Comparison of ENCODE assay signal across 2 cellular contexts in the genomic region with DNA sequence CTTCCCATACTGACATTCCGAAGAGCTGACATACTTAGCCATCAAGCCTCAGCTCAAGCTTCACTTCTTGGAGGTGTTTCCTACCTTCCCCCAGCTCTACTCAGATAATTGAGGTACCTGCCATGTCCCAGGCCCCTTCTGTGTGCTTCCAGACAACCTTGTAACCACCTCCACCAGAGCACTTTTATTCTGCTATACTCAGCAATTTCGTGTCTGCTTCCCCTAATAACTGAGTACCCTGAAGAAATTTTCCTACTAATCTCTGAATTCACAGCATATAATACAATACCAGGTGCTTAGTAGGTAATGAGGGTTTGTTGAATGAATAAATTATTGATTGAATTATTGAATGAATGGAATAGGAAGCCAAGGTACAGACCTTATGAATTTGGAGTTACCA.
A peak's percentile ranks its signal among the peaks of the same experiment; 100 is the strongest.
TF ChIP-seq lines count a peak whose summit lies in the region.

No MANE protein-coding gene starts in this region.

TF ChIP-seq in A549, 52 proteins besides CTCF, POLR2A, EP300 and RAD21:
- TF ChIP-seq MAFK (IDR thresholded peaks at IDR 0.05; ENCODE audit: partially characterized antibody) (peak; percentile 40), TFCP2L1 (CRISPR knock-in tag; IDR thresholded peaks at IDR 0.05) (no peak)
TF ChIP-seq in A549: peak in this region for 1.

TF ChIP-seq in IMR-90, 13 proteins besides CTCF, POLR2A, EP300 and RAD21:
- no peak for TF ChIP-seq RFX5 (IDR thresholded peaks at IDR 0.05; ENCODE audit: low read depth, low read length)
- no peak for TF ChIP-seq NFE2L2 (IDR thresholded peaks at IDR 0.05; ENCODE audit: low read depth, low read length)
- TF ChIP-seq, protein P1, sequence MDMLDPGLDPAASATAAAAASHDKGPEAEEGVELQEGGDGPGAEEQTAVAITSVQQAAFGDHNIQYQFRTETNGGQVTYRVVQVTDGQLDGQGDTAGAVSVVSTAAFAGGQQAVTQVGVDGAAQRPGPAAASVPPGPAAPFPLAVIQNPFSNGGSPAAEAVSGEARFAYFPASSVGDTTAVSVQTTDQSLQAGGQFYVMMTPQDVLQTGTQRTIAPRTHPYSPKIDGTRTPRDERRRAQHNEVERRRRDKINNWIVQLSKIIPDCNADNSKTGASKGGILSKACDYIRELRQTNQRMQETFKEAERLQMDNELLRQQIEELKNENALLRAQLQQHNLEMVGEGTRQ (IDR thresholded peaks at IDR 0.05; ENCODE audit: low read depth, low read length): no peak
- peak; percentile 81 for TF ChIP-seq MAFK (IDR thresholded peaks at IDR 0.05; ENCODE audit: low read depth, low read length)
- no peak for TF ChIP-seq RCOR1 (IDR thresholded peaks at IDR 0.05; ENCODE audit: insufficient replicate concordance, low read length)
- no peak for TF ChIP-seq MXI1 (IDR thresholded peaks at IDR 0.05; ENCODE audit: borderline replicate concordance, low read depth, low read length)
- no peak for TF ChIP-seq FOS (IDR thresholded peaks at IDR 0.05; ENCODE audit: low read depth, low read length)
